Comparison of ENCODE assay signal across 28 cellular contexts in genomic region chr11:76635991-76636520, GRCh38. TPM values are rescaled to one million over a fixed set of nuclear protein-coding genes. Genes with fewer than 3 reads are reported as not detected.
A peak's percentile ranks its signal among the peaks of the same experiment; 100 is the strongest.
DNase-seq lines count a peak whose midpoint lies in the region; ATAC-seq and TF ChIP-seq lines count a peak whose summit lies in the region.
"Had no signal": no experiment of that assay in that cellular context is flagged by ENCODE, and none has a peak within 500 bp of the region (broad histone marks: within the 10 kb centered on the region; RNA-seq: fewer than 3 reads in every experiment).

No MANE protein-coding gene starts in this region.

- H3K4me1 Mint-ChIP-seq in endodermal cell, result peaks cover 16% of the 10 kb centered on the region
- H3K4me1 Mint-ChIP-seq in osteocyte (ENCODE audit: unreplicated experiment), result no peaks in the 10 kb centered on the region

- no peak overlapping the region for H3K9ac ChIP-seq in endodermal cell (ENCODE audit: extremely low read depth, low read length, poor library complexity, severe bottlenecking)

- no peak for TF ChIP-seq CTCF in left ventricle myocardium inferior (IDR thresholded peaks at IDR 0.05; ENCODE audit: borderline replicate concordance)
- no peak for TF ChIP-seq CTCF in endodermal cell (conservative IDR thresholded peaks at IDR 0.05)
- TF ChIP-seq CTCF in osteocyte (IDR thresholded peaks at IDR 0.05), result no peak
- no peak for TF ChIP-seq CTCF in spleen (IDR thresholded peaks at IDR 0.05 in 8 of 11, conservative IDR thresholded peaks at IDR 0.05 in 3 of 11)

- no peak for DNase-seq in left ventricle myocardium inferior
- DNase-seq in left ventricle myocardium superior, result no peak
- peak; percentile 30 for DNase-seq in endodermal cell
- peak; percentile 48 for DNase-seq in osteocyte (ENCODE audit: extremely low spot score, unreplicated experiment)
- peak; percentile 22 for DNase-seq in ureter (ENCODE audit: low spot score)
- DNase-seq in spleen, result no peak
- no peak for DNase-seq in stimulated activated naive CD4-positive, alpha-beta T cell (lab: John Stamatoyannopoulos, UW)
- DNase-seq: activated CD4-positive, alpha-beta T cell treated with anti-CD3 and anti-CD28 coated beads for 4 hours; activated gamma-delta T cell treated with Interleukin-2 at 50 U/mL for 16 hours; activated naive CD8-positive, alpha-beta T cell treated with anti-CD3 and anti-CD28 coated beads, Interleukin-2, amount 50 U/mL, for 24 hours; caudate nucleus; DMS53; effector memory CD8-positive, alpha-beta T cell; erythroblast; glutamatergic neuron; islet precursor cell; NCI-H1417; NCI-H2029 treated with DMSO at 0.1 percent for 48 hours; NCI-H526 treated with DMSO at 0.1 percent for 48 hours; SIG-M5; stimulated activated CD4-positive, alpha-beta T cell treated with anti-CD3 and anti-CD28 coated beads, Interleukin-2, amount 100 ng/mL, for 24 hours; transverse colon had no signal

- no peak for ATAC-seq in left ventricle myocardium superior
- no peak for ATAC-seq in HG03097 (IDR thresholded peaks at IDR 0.05; ENCODE audit: low FRiP score, unreplicated experiment)
- ATAC-seq: activated naive CD8-positive, alpha-beta T cell treated with anti-CD3 and anti-CD28 coated beads, Interleukin-2, amount 50 U/mL, for 24 hours; effector memory CD8-positive, alpha-beta T cell had no signal

- H3K27me3 Mint-ChIP-seq in endodermal cell (ENCODE audit: insufficient read depth) (peaks cover 2% of the 10 kb centered on the region), osteocyte (ENCODE audit: unreplicated experiment) (peaks cover 11% of the 10 kb centered on the region)

- WGBS in endodermal cell (ENCODE audit: insufficient coverage in 1 of 2, insufficient read length in 1 of 2), 2 experiments, result 92 to 94% methylated on average over 2 to 4 of the region's 4 CpGs
- 58 to 91% (median 85%) methylated on average over 4 of the region's 4 CpGs for WGBS in spleen, 5 donors

- TF ChIP-seq POLR2A in spleen (IDR thresholded peaks at IDR 0.05), result no peak

- intact Hi-C loops in left ventricle myocardium inferior (cut with micrococcal nuclease), result no loop called here
- intact Hi-C loops in left ventricle myocardium superior (cut with micrococcal nuclease), result no loop called here
- intact Hi-C loops in spleen (cut with DNase I; ENCODE audit: low total_unique reads), result no loop called here

- H3K9me3 ChIP-seq in left ventricle myocardium inferior (replicated peaks) (no peaks in the 10 kb centered on the region), endodermal cell (ENCODE audit: control insufficient read depth, low read length) (no peaks in the 10 kb centered on the region), spleen (no peaks in the 10 kb centered on the region)
- H3K9me3 ChIP-seq: HAP-1, ovary, transverse colon had no signal

- H3K36me3 Mint-ChIP-seq in endodermal cell (ENCODE audit: low read depth), result no peaks in the 10 kb centered on the region
- H3K36me3 Mint-ChIP-seq in osteocyte (ENCODE audit: unreplicated experiment), result no peaks in the 10 kb centered on the region

- H3K36me3 ChIP-seq in left ventricle myocardium inferior, result no peaks in the 10 kb centered on the region
- H3K36me3 ChIP-seq in endodermal cell (ENCODE audit: control insufficient read depth, insufficient read depth, low read length), result no peaks in the 10 kb centered on the region
- no peaks in the 10 kb centered on the region for H3K36me3 ChIP-seq in spleen
- H3K36me3 ChIP-seq: HAP-1, ovary, transverse colon had no signal

- H3K4me3 ChIP-seq in left ventricle myocardium inferior, result no peak overlapping the region
- no peak overlapping the region for H3K4me3 ChIP-seq in endodermal cell (ENCODE audit: low read length)
- H3K4me3 ChIP-seq in spleen, result no peak overlapping the region
- H3K4me3 ChIP-seq: coronary artery, HAP-1, ovary, transverse colon had no signal

- H3K4me3 Mint-ChIP-seq in endodermal cell (no peak overlapping the region), osteocyte (ENCODE audit: unreplicated experiment) (no peak overlapping the region)
- H3K4me3 Mint-ChIP-seq: activated naive CD8-positive, alpha-beta T cell treated with anti-CD3 and anti-CD28 coated beads, Interleukin-2, amount 50 U/mL, for 24 hours; effector memory CD8-positive, alpha-beta T cell had no signal

- H3K4me1 ChIP-seq in left ventricle myocardium inferior (peaks cover 45% of the 10 kb centered on the region), endodermal cell (ENCODE audit: control insufficient read depth, insufficient read depth, low read length) (no peaks in the 10 kb centered on the region), spleen (peaks cover 20 to 39% (median 28%) of the 10 kb centered on the region in 6 donors)
- H3K4me1 ChIP-seq: HAP-1 had no signal

- H3K27ac ChIP-seq in left ventricle myocardium inferior (replicated peaks) (peak overlapping the region; percentile 70), endodermal cell (ENCODE audit: low read depth, low read length) (no peak overlapping the region), spleen (peak overlapping the region in 3 of 8 donors; percentile 9 to 73 (median 67))
- H3K27ac ChIP-seq: ovary, transverse colon had no signal

- H3K9me3 Mint-ChIP-seq in endodermal cell, result peaks cover 9% of the 10 kb centered on the region
- H3K9me3 Mint-ChIP-seq in osteocyte (ENCODE audit: unreplicated experiment), result no peaks in the 10 kb centered on the region
- H3K9me3 Mint-ChIP-seq: activated naive CD8-positive, alpha-beta T cell treated with anti-CD3 and anti-CD28 coated beads, Interleukin-2, amount 50 U/mL, for 24 hours; effector memory CD8-positive, alpha-beta T cell had no signal

- H3K27me3 ChIP-seq in left ventricle myocardium inferior (ENCODE audit: low read depth) (no peaks in the 10 kb centered on the region), endodermal cell (ENCODE audit: control insufficient read depth, insufficient read depth, low read length, poor library complexity, severe bottlenecking) (no peaks in the 10 kb centered on the region), spleen (replicated peaks in 1 of 7) (no peaks in the 10 kb centered on the region)
- H3K27me3 ChIP-seq: ovary, transverse colon had no signal

- no peak overlapping the region for H3K27ac Mint-ChIP-seq in endodermal cell
- no peak overlapping the region for H3K27ac Mint-ChIP-seq in osteocyte (ENCODE audit: unreplicated experiment)
- H3K27ac Mint-ChIP-seq: activated naive CD8-positive, alpha-beta T cell treated with anti-CD3 and anti-CD28 coated beads, Interleukin-2, amount 50 U/mL, for 24 hours; effector memory CD8-positive, alpha-beta T cell had no signal

RNA-seq across cellular contexts. Expression of gene LRRC32, which starts 34.5 kb away (rescaled TPM):
- total RNA-seq in left ventricle myocardium inferior (35.1 TPM), left ventricle myocardium superior (30.8 TPM), endodermal cell (1 to 10 TPM; 1.3 to 1.6 TPM), osteocyte (35.6 and 39.6 TPM in 2 replicates), ureter (83.7 TPM), spleen (100 to 1,000 TPM in 3 of 7 donors, 10 to 100 TPM in 4; 44.1 to 214 (median 90.3) TPM)
- 2.0 TPM for polyA plus RNA-seq in endodermal cell (2013, experiment 1 of 2)
- polyA plus RNA-seq in endodermal cell (2013, experiment 2 of 2), result 2.2 TPM
- 10 to 100 TPM; 25.9 to 29.5 (median 29.4) TPM for polyA plus RNA-seq in spleen
- total RNA-seq: G401 had no signal
- polyA plus RNA-seq: neural cell had no signal

Comparison
In these comparisons a context has a peak if more than half of its experiments do, and no peak if none do; other contexts are left out.
1. DNase-seq: peak in endodermal cell (single experiment), osteocyte (single experiment) and ureter (single experiment); none in left ventricle myocardium inferior (single experiment), left ventricle myocardium superior (single experiment), spleen (single experiment) and stimulated activated naive CD4-positive, alpha-beta T cell (0 of 6).
2. RNA of gene LRRC32, which starts 34.5 kb away (total RNA-seq): 44.1 to 214 TPM in spleen, 83.7 TPM in ureter (single experiment), 35.6 to 39.6 TPM in osteocyte, 35.1 TPM in left ventricle myocardium inferior (single experiment) and 30.8 TPM in left ventricle myocardium superior (single experiment); 1.3 to 1.6 TPM in endodermal cell; every median in the first group is over 10 times any median in the second.